In genomic region chr1:38559180-38559874, GRCh38 we compare ENCODE assay signal across 8 cellular contexts.
DNase-seq lines count a peak whose midpoint lies in the region; ATAC-seq and TF ChIP-seq lines count a peak whose summit lies in the region.

No MANE protein-coding gene starts in this region.

- H3K9me3 ChIP-seq in DOHH2 (ENCODE audit: control insufficient read depth, insufficient read depth, low read length) (no peaks in the 10 kb centered on the region), body of pancreas (no peaks in the 10 kb centered on the region), tibial artery (no peaks in the 10 kb centered on the region)

- H3K4me3 ChIP-seq in DOHH2 (ENCODE audit: low read length) (peak overlapping the region; percentile 76), body of pancreas (no peak overlapping the region), tibial artery (peak overlapping the region in 1 of 2 donors; percentile 15)

- H3K36me3 Mint-ChIP-seq in progenitor cell of endocrine pancreas (ENCODE audit: insufficient read depth), result no peaks in the 10 kb centered on the region

- peaks cover 52% of the 10 kb centered on the region for H3K27me3 Mint-ChIP-seq in progenitor cell of endocrine pancreas

- TF ChIP-seq POLR2A in body of pancreas (IDR thresholded peaks at IDR 0.05), result no peak

- no peaks in the 10 kb centered on the region for H3K9me2 ChIP-seq in DOHH2 (replicated peaks; ENCODE audit: control insufficient read depth, low read length)

- H3K27ac Mint-ChIP-seq in progenitor cell of endocrine pancreas, result no peak overlapping the region

- peaks cover 20% of the 10 kb centered on the region for H3K4me1 Mint-ChIP-seq in progenitor cell of endocrine pancreas (ENCODE audit: low read depth)

- TF ChIP-seq CTCF in DOHH2 (IDR thresholded peaks at IDR 0.05; ENCODE audit: low read depth, low read length, poor library complexity, severe bottlenecking), result no peak
- TF ChIP-seq CTCF in body of pancreas (IDR thresholded peaks at IDR 0.05), result no peak
- TF ChIP-seq CTCF in progenitor cell of endocrine pancreas (IDR thresholded peaks at IDR 0.05; ENCODE audit: unreplicated experiment), result no peak
- TF ChIP-seq CTCF in tibial artery (IDR thresholded peaks at IDR 0.05), result no peak

- no peaks in the 10 kb centered on the region for H3K79me2 ChIP-seq in DOHH2 (ENCODE audit: control insufficient read depth, low read length)

- H3K4me3 Mint-ChIP-seq in progenitor cell of endocrine pancreas (ENCODE audit: low read depth), result peak overlapping the region; percentile 17

- 16 to 28% methylated on average over 15 to 38 of the region's 39 CpGs for WGBS in body of pancreas, 2 donors

- H3K4me2 ChIP-seq in DOHH2 (ENCODE audit: low read length), result peak overlapping the region; percentile 90

- H3K27me3 ChIP-seq in DOHH2 (ENCODE audit: control insufficient read depth, low read length) (no peaks in the 10 kb centered on the region), body of pancreas (no peaks in the 10 kb centered on the region), tibial artery (peaks cover 0 to 36% of the 10 kb centered on the region in 2 donors)

- intact Hi-C loops in body of pancreas (cut with DNase I) (no loop called here), tibial artery (cut with DNase I; ENCODE audit: low total_unique reads) (no loop called here)

- no peaks in the 10 kb centered on the region for H3K36me3 ChIP-seq in DOHH2 (ENCODE audit: control insufficient read depth, low read length)
- H3K36me3 ChIP-seq in body of pancreas (replicated peaks in 1 of 2; ENCODE audit: insufficient read depth in 1 of 2, low read depth in 2 of 2), result no peaks in the 10 kb centered on the region
- no peaks in the 10 kb centered on the region for H3K36me3 ChIP-seq in tibial artery

- H3F3A ChIP-seq in DOHH2 (ENCODE audit: control insufficient read depth, insufficient read depth), result peaks cover 23% of the 10 kb centered on the region

- peak; percentile 53 for ATAC-seq in HG02642 (IDR thresholded peaks at IDR 0.05; ENCODE audit: poor library complexity, unreplicated experiment)
- peak; percentile 35 for ATAC-seq in body of pancreas
- no peak for ATAC-seq in GM19328 (IDR thresholded peaks at IDR 0.05; ENCODE audit: unreplicated experiment)

- no peaks in the 10 kb centered on the region for H4K20me1 ChIP-seq in DOHH2 (ENCODE audit: control insufficient read depth, insufficient read depth, low read depth, low read length)

- DNase-seq in T-helper 2 cell, result peak; percentile 31 to 96 (median 71)
- peak; percentile 18 to 51 (median 44) for DNase-seq in body of pancreas
- DNase-seq in progenitor cell of endocrine pancreas (ENCODE audit: low spot score, unreplicated experiment), result no peak
- no peak for DNase-seq in tibial artery
- no peak for DNase-seq in NCI-H526 treated with DMSO at 0.1 percent for 48 hours (lab: John Stamatoyannopoulos, UW)

- no peaks in the 10 kb centered on the region for H3K9me3 Mint-ChIP-seq in progenitor cell of endocrine pancreas (ENCODE audit: low read depth)

- H3K27ac ChIP-seq in DOHH2 (ENCODE audit: low read depth, low read length) (peak overlapping the region; percentile 85), body of pancreas (no peak overlapping the region), tibial artery (no peak overlapping the region)

- H3K4me1 ChIP-seq in DOHH2 (ENCODE audit: control insufficient read depth, low read length) (peaks cover 43% of the 10 kb centered on the region), body of pancreas (peaks cover 4% of the 10 kb centered on the region), tibial artery (peaks cover 0 to 15% (median 2%) of the 10 kb centered on the region in 4 donors)

Comparison
In these comparisons a context has a peak if more than half of its experiments do, and no peak if none do; other contexts are left out.
1. DNase-seq: peak in T-helper 2 cell (5 of 5) and body of pancreas (4 of 4); none in progenitor cell of endocrine pancreas (single experiment), tibial artery (0 of 2) and NCI-H526 treated with DMSO at 0.1 percent for 48 hours (single experiment).